ENCODE assay signal across 9 cellular contexts in genomic region chr12:55142896-55143870, GRCh38. TPM values are rescaled to one million over a fixed set of nuclear protein-coding genes. Genes with fewer than 3 reads are reported as not detected.
DNase-seq lines count a peak whose midpoint lies in the region; ATAC-seq and TF ChIP-seq lines count a peak whose summit lies in the region.
"Had no signal": no experiment of that assay in that cellular context is flagged by ENCODE, and none has a peak within 500 bp of the region (broad histone marks: within the 10 kb centered on the region; RNA-seq: fewer than 3 reads in every experiment).

No MANE protein-coding gene starts in this region.

- TF ChIP-seq EP300 in esophagus muscularis mucosa (IDR thresholded peaks at IDR 0.05): no peak

- intact Hi-C loops in CD4-positive, alpha-beta T cell (cut with DNase I, micrococcal nuclease): loop anchor here (1.0 to 5.0 kb wide), 6 partner anchors 146 to 441 kb away; no protein-coding TSS in a partner anchor
- intact Hi-C loops in esophagus muscularis mucosa (cut with DNase I): loop anchor here (5.0 kb wide), 1 partner anchor 151 kb away; no protein-coding TSS in a partner anchor

- WGBS in esophagus muscularis mucosa: 18% methylated on average over 3 of the region's 3 CpGs

- ATAC-seq in CD4-positive, alpha-beta T cell (ENCODE audit: poor library complexity): no peak
- ATAC-seq in HG02678 (IDR thresholded peaks at IDR 0.05; ENCODE audit: unreplicated experiment): no peak

- peaks cover 4% of the 10 kb centered on the region for H3K27me3 Mint-ChIP-seq in CD4-positive, alpha-beta T cell
- peaks cover 33% of the 10 kb centered on the region for H3K27me3 Mint-ChIP-seq in activated CD4-positive, alpha-beta T cell treated with anti-CD3 and anti-CD28 coated beads, Interleukin-2, amount 10 ng/mL, durations not matched to agents 7 days and 5 days

- POLR2A ChIA-PET in CD4-positive, alpha-beta T cell (lab: Charles Lee): no interaction called here
- POLR2A ChIA-PET in activated CD4-positive, alpha-beta T cell treated with anti-CD3 and anti-CD28 coated beads, Interleukin-2, amount 10 ng/mL, durations not matched to agents 7 days and 5 days (lab: Charles Lee): no interaction called here

- no peaks in the 10 kb centered on the region for H3K36me3 ChIP-seq in esophagus muscularis mucosa
- H3K36me3 ChIP-seq: SJSA1 had no signal

- H3K27ac Mint-ChIP-seq in CD4-positive, alpha-beta T cell: no peak overlapping the region
- H3K27ac Mint-ChIP-seq in activated CD4-positive, alpha-beta T cell treated with anti-CD3 and anti-CD28 coated beads, Interleukin-2, amount 10 ng/mL, durations not matched to agents 7 days and 5 days: no peak overlapping the region

- H3K4me3 ChIP-seq in esophagus muscularis mucosa: no peak overlapping the region
- H3K4me3 ChIP-seq: SJSA1 had no signal

- TF ChIP-seq POLR2A in esophagus muscularis mucosa (IDR thresholded peaks at IDR 0.05; ENCODE audit: low read depth): no peak

- H3K36me3 Mint-ChIP-seq in CD4-positive, alpha-beta T cell (ENCODE audit: low read depth): no peaks in the 10 kb centered on the region
- no peaks in the 10 kb centered on the region for H3K36me3 Mint-ChIP-seq in activated CD4-positive, alpha-beta T cell treated with anti-CD3 and anti-CD28 coated beads, Interleukin-2, amount 10 ng/mL, durations not matched to agents 7 days and 5 days (ENCODE audit: low read depth)

- H3K27me3 ChIP-seq in CD4-positive, alpha-beta T cell (ENCODE audit: control insufficient read depth, insufficient read depth, low read length): no peaks in the 10 kb centered on the region
- no peaks in the 10 kb centered on the region for H3K27me3 ChIP-seq in esophagus muscularis mucosa
- H3K27me3 ChIP-seq: SJSA1 had no signal

- TF ChIP-seq CTCF in CD4-positive, alpha-beta T cell (IDR thresholded peaks at IDR 0.05): peak; percentile 92
- TF ChIP-seq CTCF in GM20000 (IDR thresholded peaks at IDR 0.05; ENCODE audit: extremely low read depth, missing control alignments): peak; percentile 69
- peak; percentile 34 to 62 (median 51) for TF ChIP-seq CTCF in esophagus muscularis mucosa (IDR thresholded peaks at IDR 0.05)

- no peaks in the 10 kb centered on the region for H3K4me1 ChIP-seq in esophagus muscularis mucosa
- H3K4me1 ChIP-seq: SJSA1 had no signal

- CTCF ChIA-PET in CD4-positive, alpha-beta T cell (lab: Charles Lee): no interaction called here
- CTCF ChIA-PET in activated CD4-positive, alpha-beta T cell treated with anti-CD3 and anti-CD28 coated beads, Interleukin-2, amount 10 ng/mL, durations not matched to agents 7 days and 5 days (lab: Charles Lee): no interaction called here

- no peaks in the 10 kb centered on the region for H3K9me3 ChIP-seq in CD4-positive, alpha-beta T cell (ENCODE audit: control insufficient read depth, low read length)
- peaks cover 0 to 9% (median 3%) of the 10 kb centered on the region in 4 donors for H3K9me3 ChIP-seq in esophagus muscularis mucosa
- H3K9me3 ChIP-seq: SJSA1 had no signal

- H3K4me1 Mint-ChIP-seq in CD4-positive, alpha-beta T cell (ENCODE audit: low read depth): no peaks in the 10 kb centered on the region
- no peaks in the 10 kb centered on the region for H3K4me1 Mint-ChIP-seq in activated CD4-positive, alpha-beta T cell treated with anti-CD3 and anti-CD28 coated beads, Interleukin-2, amount 10 ng/mL, durations not matched to agents 7 days and 5 days

- no peaks in the 10 kb centered on the region for H3K9me3 Mint-ChIP-seq in CD4-positive, alpha-beta T cell
- no peaks in the 10 kb centered on the region for H3K9me3 Mint-ChIP-seq in activated CD4-positive, alpha-beta T cell treated with anti-CD3 and anti-CD28 coated beads, Interleukin-2, amount 10 ng/mL, durations not matched to agents 7 days and 5 days

- no peak overlapping the region for H3K4me3 Mint-ChIP-seq in CD4-positive, alpha-beta T cell
- H3K4me3 Mint-ChIP-seq in activated CD4-positive, alpha-beta T cell treated with anti-CD3 and anti-CD28 coated beads, Interleukin-2, amount 10 ng/mL, durations not matched to agents 7 days and 5 days: peak overlapping the region; percentile 14

- H3K27ac ChIP-seq in CD4-positive, alpha-beta T cell (ENCODE audit: low read depth, low read length): no peak overlapping the region
- no peak overlapping the region for H3K27ac ChIP-seq in esophagus muscularis mucosa (replicated peaks in 1 of 4)
- H3K27ac ChIP-seq: SJSA1 had no signal

- peak in 8 of 10 experiments; percentile 12 to 32 (median 20) for DNase-seq in CD4-positive, alpha-beta T cell
- DNase-seq in GM20000 (ENCODE audit: low spot score): peak; percentile 17
- peak; percentile 55 for DNase-seq in NCI-H2171 (lab: John Stamatoyannopoulos, UW)
- peak; percentile 55 for DNase-seq in activated CD4-positive, alpha-beta T cell treated with anti-CD3 and anti-CD28 coated beads, Interleukin-2, amount 10 ng/mL, durations not matched to agents 7 days and 5 days
- DNase-seq in esophagus muscularis mucosa (ENCODE audit: extremely low spot score): no peak
- DNase-seq in non-pigmented ciliary epithelial cell (ENCODE audit: low read depth): peak; percentile 3
- no peak for DNase-seq in T1000 (lab: John Stamatoyannopoulos, UW)

RNA-seq across cellular contexts. Expression of gene OR9K2, which starts 17.0 kb away (rescaled TPM):
- not detected for total RNA-seq in CD4-positive, alpha-beta T cell
- not detected for total RNA-seq in activated CD4-positive, alpha-beta T cell treated with anti-CD3 and anti-CD28 coated beads, Interleukin-2, amount 10 ng/mL, durations not matched to agents 7 days and 5 days
- not detected for total RNA-seq in esophagus muscularis mucosa
- total RNA-seq: SJSA1 had no signal

Comparison
In these comparisons a context has a peak if more than half of its experiments do, and no peak if none do; other contexts are left out.
1. DNase-seq: peak in CD4-positive, alpha-beta T cell (8 of 10), GM20000 (single experiment), NCI-H2171 (single experiment), activated CD4-positive, alpha-beta T cell treated with anti-CD3 and anti-CD28 coated beads, Interleukin-2, amount 10 ng/mL, durations not matched to agents 7 days and 5 days (single experiment) and non-pigmented ciliary epithelial cell (single experiment); none in esophagus muscularis mucosa (single experiment) and T1000 (single experiment).
2. Peak in every context shown above with its lines, with median percentiles within 50 percentile points of each other: CTCF ChIP-seq.